Comparison of ENCODE assay signal across 7 cellular contexts in genomic region chr11:3866206-3866605, GRCh38. TPM values are rescaled to one million over a fixed set of nuclear protein-coding genes. Genes with fewer than 3 reads are reported as not detected.
A peak's percentile ranks its signal among the peaks of the same experiment; 100 is the strongest.
DNase-seq lines count a peak whose midpoint lies in the region; ATAC-seq and TF ChIP-seq lines count a peak whose summit lies in the region.

No MANE protein-coding gene starts in this region.

- H3K27me3 Mint-ChIP-seq in GM23338 (ENCODE audit: insufficient read depth, low read depth, poor library complexity): no peaks in the 10 kb centered on the region
- H3K27me3 Mint-ChIP-seq in stimulated activated naive B cell treated with anti-CD40 and anti-IgM and Interleukin-4, amounts not matched to agents 10 μg/mL and 1 μg/mL and 100 μg/mL, for 72 hours: no peaks in the 10 kb centered on the region

- no peaks in the 10 kb centered on the region for H3K36me3 ChIP-seq in GM23338 (ENCODE audit: insufficient read depth)
- no peaks in the 10 kb centered on the region for H3K36me3 ChIP-seq in RWPE2 (ENCODE audit: low read depth)
- H3K36me3 ChIP-seq in cardiac muscle cell: no peaks in the 10 kb centered on the region

- H3K27ac Mint-ChIP-seq in GM23338: no peak overlapping the region
- H3K27ac Mint-ChIP-seq in stimulated activated naive B cell treated with anti-CD40 and anti-IgM and Interleukin-4, amounts not matched to agents 10 μg/mL and 1 μg/mL and 100 μg/mL, for 72 hours: peak overlapping the region; percentile 59

- no peaks in the 10 kb centered on the region for H3K9me2 ChIP-seq in GM23338 (ENCODE audit: insufficient read depth)

- H3K4me3 Mint-ChIP-seq in GM23338: no peak overlapping the region
- H3K4me3 Mint-ChIP-seq in stimulated activated naive B cell treated with anti-CD40 and anti-IgM and Interleukin-4, amounts not matched to agents 10 μg/mL and 1 μg/mL and 100 μg/mL, for 72 hours: peak overlapping the region; percentile 14 to 40

- H3K27me3 ChIP-seq in GM23338 (ENCODE audit: insufficient read depth) (no peaks in the 10 kb centered on the region), RWPE2 (ENCODE audit: insufficient read depth, poor library complexity, severe bottlenecking) (no peaks in the 10 kb centered on the region), cardiac muscle cell (peaks cover 41% of the 10 kb centered on the region)

- H3K27ac ChIP-seq in GM23338 (ENCODE audit: low read depth) (no peak overlapping the region), RWPE2 (ENCODE audit: poor library complexity, severe bottlenecking) (peak overlapping the region; percentile 35), cardiac muscle cell (no peak overlapping the region)

- DNase-seq in GM23338 (ENCODE audit: low spot score) (peak; percentile 17), RWPE2 (ENCODE audit: low spot score) (no peak), cardiac muscle cell (ENCODE audit: low read depth in 1 of 2, low spot score in 1 of 2) (peak; percentile 35 to 68), NCI-H524 (lab: John Stamatoyannopoulos, UW) (no peak), GOT3 (lab: John Stamatoyannopoulos, UW) (no peak)
- no peak for DNase-seq in stimulated activated naive B cell treated with anti-CD40 and anti-IgM and Interleukin-4, amounts not matched to agents 10 μg/mL and 1 μg/mL and 100 μg/mL, for 72 hours

- H3K36me3 Mint-ChIP-seq in GM23338 (ENCODE audit: low read depth): no peaks in the 10 kb centered on the region
- H3K36me3 Mint-ChIP-seq in stimulated activated naive B cell treated with anti-CD40 and anti-IgM and Interleukin-4, amounts not matched to agents 10 μg/mL and 1 μg/mL and 100 μg/mL, for 72 hours: peaks cover 5 to 9% of the 10 kb centered on the region in 2 donors

- no peak overlapping the region for H3K4me2 ChIP-seq in GM23338

- no peaks in the 10 kb centered on the region for H3K9me3 Mint-ChIP-seq in GM23338
- no peaks in the 10 kb centered on the region for H3K9me3 Mint-ChIP-seq in stimulated activated naive B cell treated with anti-CD40 and anti-IgM and Interleukin-4, amounts not matched to agents 10 μg/mL and 1 μg/mL and 100 μg/mL, for 72 hours

- H3K9me3 ChIP-seq in RWPE2 (ENCODE audit: severe bottlenecking): no peaks in the 10 kb centered on the region
- H3K9me3 ChIP-seq in cardiac muscle cell (ENCODE audit: low read depth): no peaks in the 10 kb centered on the region

- H3K79me2 ChIP-seq in GM23338 (replicated peaks; ENCODE audit: insufficient read depth): no peaks in the 10 kb centered on the region

- H3K4me1 Mint-ChIP-seq in GM23338: peaks cover 20% of the 10 kb centered on the region
- H3K4me1 Mint-ChIP-seq in stimulated activated naive B cell treated with anti-CD40 and anti-IgM and Interleukin-4, amounts not matched to agents 10 μg/mL and 1 μg/mL and 100 μg/mL, for 72 hours: peaks cover 54 to 87% of the 10 kb centered on the region in 2 donors

- H3K4me1 ChIP-seq in GM23338 (ENCODE audit: insufficient read depth) (peaks cover 23% of the 10 kb centered on the region), RWPE2 (ENCODE audit: insufficient read depth, poor library complexity, severe bottlenecking) (peaks cover 11% of the 10 kb centered on the region), cardiac muscle cell (ENCODE audit: low read depth) (peaks cover 23% of the 10 kb centered on the region)

- H4K20me1 ChIP-seq in GM23338 (replicated peaks; ENCODE audit: insufficient read depth): peaks cover 6% of the 10 kb centered on the region

- TF ChIP-seq CTCF in GM23338 (conservative IDR thresholded peaks at IDR 0.05; ENCODE audit: low read depth in 2 of 2) (no peak), RWPE2 (IDR thresholded peaks at IDR 0.05; ENCODE audit: poor library complexity, severe bottlenecking) (no peak), cardiac muscle cell (IDR thresholded peaks at IDR 0.05; ENCODE audit: low read depth, low read length) (no peak)

- no peak overlapping the region for H2AFZ ChIP-seq in GM23338

- ATAC-seq in GM23338 (peak; percentile 37), RWPE2 (ENCODE audit: low read depth) (no peak), HG02981 (IDR thresholded peaks at IDR 0.05; ENCODE audit: unreplicated experiment) (no peak)
- peak in 1 of 2 donors; percentile 28 for ATAC-seq in stimulated activated naive B cell treated with anti-CD40 and anti-IgM and Interleukin-4, amounts not matched to agents 10 μg/mL and 1 μg/mL and 100 μg/mL, for 72 hours (replicated peaks)

- H3F3A ChIP-seq in GM23338 (replicated peaks; ENCODE audit: low read depth): no peaks in the 10 kb centered on the region

- H3K4me3 ChIP-seq in GM23338: no peak overlapping the region
- H3K4me3 ChIP-seq in RWPE2 (ENCODE audit: severe bottlenecking): no peak overlapping the region
- no peak overlapping the region for H3K4me3 ChIP-seq in cardiac muscle cell

TF ChIP-seq in GM23338, 12 proteins besides CTCF, POLR2A, EP300 and RAD21:
- TF ChIP-seq, protein P1, sequence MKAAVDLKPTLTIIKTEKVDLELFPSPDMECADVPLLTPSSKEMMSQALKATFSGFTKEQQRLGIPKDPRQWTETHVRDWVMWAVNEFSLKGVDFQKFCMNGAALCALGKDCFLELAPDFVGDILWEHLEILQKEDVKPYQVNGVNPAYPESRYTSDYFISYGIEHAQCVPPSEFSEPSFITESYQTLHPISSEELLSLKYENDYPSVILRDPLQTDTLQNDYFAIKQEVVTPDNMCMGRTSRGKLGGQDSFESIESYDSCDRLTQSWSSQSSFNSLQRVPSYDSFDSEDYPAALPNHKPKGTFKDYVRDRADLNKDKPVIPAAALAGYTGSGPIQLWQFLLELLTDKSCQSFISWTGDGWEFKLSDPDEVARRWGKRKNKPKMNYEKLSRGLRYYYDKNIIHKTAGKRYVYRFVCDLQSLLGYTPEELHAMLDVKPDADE (IDR thresholded peaks at IDR 0.05): no peak
- no peak for TF ChIP-seq CREB1 (CRISPR knock-in tag; IDR thresholded peaks at IDR 0.05; ENCODE audit: low read depth)
- TF ChIP-seq ZNF114 (CRISPR knock-in tag; IDR thresholded peaks at IDR 0.05): no peak
- no peak for TF ChIP-seq EZH2 (IDR thresholded peaks at IDR 0.05; ENCODE audit: low read depth, unreplicated experiment)
- TF ChIP-seq NANOG (IDR thresholded peaks at IDR 0.05; ENCODE audit: borderline replicate concordance): no peak
- no peak for TF ChIP-seq STAT1 (IDR thresholded peaks at IDR 0.05; ENCODE audit: unreplicated experiment)
- TF ChIP-seq EZH2phosphoT487 (IDR thresholded peaks at IDR 0.05; ENCODE audit: unreplicated experiment): no peak
- no peak for TF ChIP-seq JUNB (IDR thresholded peaks at IDR 0.05; ENCODE audit: unreplicated experiment)

RNA-seq across cellular contexts. Expression of gene STIM1, which starts 10.7 kb away (rescaled TPM):
- 9.3 and 14.0 TPM in 2 replicates for total RNA-seq in GM23338 (2014; rRNA removed; shearing (Covaris generic))
- polyA plus RNA-seq in GM23338 (2016; fragmentation: Nextera tagmentation; extraction: Ambion mirVana): 3.5 and 3.9 TPM in 2 replicates
- 23.1 and 60.0 TPM in 2 replicates for total RNA-seq in cardiac muscle cell
- 16.1 and 33.1 TPM in 2 replicates for polyA plus RNA-seq in cardiac muscle cell

RNA-seq across cellular contexts. Expression of gene RHOG, which starts 25.4 kb away (rescaled TPM):
- total RNA-seq in GM23338 (2014; rRNA removed; shearing (Covaris generic)): 38.6 and 39.5 TPM in 2 replicates
- polyA plus RNA-seq in GM23338 (2016; fragmentation: Nextera tagmentation; extraction: Ambion mirVana) (23.2 and 26.3 TPM in 2 replicates), cardiac muscle cell (29.2 and 30.1 TPM in 2 replicates)
- total RNA-seq in cardiac muscle cell: 31.4 and 39.1 TPM in 2 replicates

RNA-seq across cellular contexts. Expression of gene PGAP2, which starts 57.8 kb away (rescaled TPM):
- 43.2 TPM in 2 replicates for total RNA-seq in GM23338 (2014; rRNA removed; shearing (Covaris generic))
- 37.8 and 39.3 TPM in 2 replicates for polyA plus RNA-seq in GM23338 (2016; fragmentation: Nextera tagmentation; extraction: Ambion mirVana)
- total RNA-seq in cardiac muscle cell: 13.0 and 18.2 TPM in 2 replicates
- polyA plus RNA-seq in cardiac muscle cell: 24.9 and 26.7 TPM in 2 replicates

Comparison
In these comparisons a context has a peak if more than half of its experiments do, and no peak if none do; other contexts are left out.
1. DNase-seq: peak in GM23338 (single experiment) and cardiac muscle cell (2 of 2); none in RWPE2 (single experiment), stimulated activated naive B cell treated with anti-CD40 and anti-IgM and Interleukin-4, amounts not matched to agents 10 μg/mL and 1 μg/mL and 100 μg/mL, for 72 hours (single experiment), NCI-H524 (0 of 2) and GOT3 (single experiment).